8 cellular contexts compared by ENCODE assay signal in the genomic region with DNA sequence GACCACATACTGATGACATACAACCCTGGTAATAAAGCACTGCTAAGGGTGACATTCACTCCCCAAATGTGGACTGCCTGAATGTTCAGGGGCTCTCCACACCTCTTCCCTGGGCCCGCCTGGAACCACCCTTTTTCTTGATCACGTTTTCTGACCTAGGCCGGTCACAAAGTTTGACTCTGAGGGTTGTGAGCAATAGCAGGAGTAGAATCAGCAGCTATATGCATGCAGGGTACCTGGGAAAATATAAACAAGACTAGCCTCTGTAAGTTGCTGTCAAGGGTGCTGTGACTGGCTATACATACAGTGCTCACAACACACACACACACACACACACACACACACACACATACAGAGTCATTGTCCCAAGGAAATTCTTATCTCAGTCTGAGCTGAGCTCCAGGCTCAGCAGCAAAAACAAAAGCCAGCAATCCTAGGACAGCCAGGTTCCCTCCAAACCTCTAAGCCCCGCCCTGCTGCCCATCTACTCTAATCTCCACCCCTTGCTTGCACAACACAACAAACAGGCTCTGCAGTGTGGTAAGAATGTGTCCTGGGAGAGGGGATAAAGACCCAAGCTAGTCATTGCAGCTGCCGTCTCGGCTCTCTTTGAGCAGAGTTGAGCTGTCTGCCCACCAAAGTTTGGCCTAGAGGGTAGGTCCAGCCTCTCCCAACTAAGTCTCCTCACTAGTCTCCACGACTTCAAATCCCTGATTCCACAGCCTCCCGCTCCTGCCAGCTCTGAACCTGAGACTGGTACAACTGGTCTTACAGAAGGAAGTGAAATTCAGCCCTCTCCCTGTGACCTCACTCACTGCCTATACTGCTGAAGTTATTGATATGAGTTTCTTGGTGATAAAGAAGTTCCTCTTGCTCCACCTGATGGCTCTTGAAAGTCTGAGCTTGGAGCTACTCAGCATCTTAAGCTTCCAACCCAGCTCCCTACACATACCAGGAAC. TPM values are rescaled to one million over a fixed set of nuclear protein-coding genes. Genes with fewer than 3 reads are reported as not detected.
DNase-seq lines count a peak whose midpoint lies in the region; ATAC-seq lines count a peak whose summit lies in the region.

No MANE protein-coding gene starts in this region.

- H3K36me3 Mint-ChIP-seq in naive B cell: peaks cover 0 to 1% of the 10 kb centered on the region in 2 donors

- ATAC-seq in GM18520 (IDR thresholded peaks at IDR 0.05; ENCODE audit: unreplicated experiment) (peak; percentile 34), HG03159 (IDR thresholded peaks at IDR 0.05; ENCODE audit: unreplicated experiment) (peak; percentile 30), naive B cell (ENCODE audit: low read depth in 2 of 2) (peak; percentile 52 to 59)

- DNase-seq in C1 segment of cervical spinal cord (lab: John Stamatoyannopoulos, UW) (peak in 9 of 14 donors; percentile 21 to 66 (median 34)), RPMI7951 (ENCODE audit: low read depth) (peak; percentile 73), ecto neural progenitor cell (ENCODE audit: low spot score) (peak; percentile 80), naive B cell (peak; percentile 71), NCI-H226 (no peak)
- no peak for DNase-seq in stimulated activated CD4-positive, alpha-beta T cell treated with anti-CD3 and anti-CD28 coated beads, Interleukin-1b, Interleukin-23, amount 100 ng/mL, for 48 hours

- H3K4me3 Mint-ChIP-seq in naive B cell: peak overlapping the region; percentile 82 to 99 (median 96)

- H3K9me3 Mint-ChIP-seq in naive B cell: no peaks in the 10 kb centered on the region

- H3K4me1 Mint-ChIP-seq in naive B cell: peaks cover 54 to 74% (median 73%) of the 10 kb centered on the region in 3 donors

- H3K27me3 Mint-ChIP-seq in naive B cell: no peaks in the 10 kb centered on the region

- H3K27ac Mint-ChIP-seq in naive B cell: peak overlapping the region; percentile 94 to 99 (median 97)

RNA-seq across cellular contexts. Expression of a gene that starts 2.2 kb away (rescaled TPM):
- 13.8 and 13.9 TPM in 2 replicates for total RNA-seq in RPMI7951 (2014; rRNA removed; shearing (Covaris generic))
- 1 to 10 TPM in 5 of 6 donors, under 1 TPM in 1; 0.66 to 7.7 (median 5.5) TPM for polyA plus RNA-seq in naive B cell (ENCODE audit: low read depth in 6 of 6)

RNA-seq across cellular contexts. Expression of a gene that starts 54.4 kb away (rescaled TPM):
- 108 and 126 TPM in 2 replicates for total RNA-seq in RPMI7951 (2014; rRNA removed; shearing (Covaris generic))
- 1 to 10 TPM in 3 of 6 donors, under 1 TPM in 3; 0.30 to 3.7 (median 0.78) TPM for polyA plus RNA-seq in naive B cell (ENCODE audit: low read depth in 6 of 6)

Comparison
In these comparisons a context has a peak if more than half of its experiments do, and no peak if none do; other contexts are left out.
1. DNase-seq: peak in C1 segment of cervical spinal cord (9 of 14), RPMI7951 (single experiment), ecto neural progenitor cell (single experiment) and naive B cell (single experiment); none in stimulated activated CD4-positive, alpha-beta T cell treated with anti-CD3 and anti-CD28 coated beads, Interleukin-1b, Interleukin-23, amount 100 ng/mL, for 48 hours (single experiment) and NCI-H226 (single experiment).
2. Peak in every context shown above with its lines, with median percentiles within 50 percentile points of each other: ATAC-seq.